In genomic region chr1:162724583-162725120, GRCh38 we compare ENCODE assay signal across 15 cellular contexts.
"Had no signal": no experiment of that assay in that cellular context is flagged by ENCODE, and none has a peak within 500 bp of the region (broad histone marks: within the 10 kb centered on the region; RNA-seq: fewer than 3 reads in every experiment).

No MANE protein-coding gene starts in this region.

- H3K36me3 ChIP-seq: gastrocnemius medialis, lower lobe of right lung, pancreas, thyroid gland had no signal

- H3K4me1 ChIP-seq: gastrocnemius medialis, lower lobe of right lung, pancreas had no signal

- H3K9me3 ChIP-seq: gastrocnemius medialis, lower lobe of right lung, pancreas, thyroid gland had no signal

- H3K4me3 ChIP-seq: gastrocnemius medialis, lower lobe of right lung, pancreas, thyroid gland had no signal

- H3K4me3 Mint-ChIP-seq: activated CD4-positive, alpha-beta memory T cell treated with anti-CD3 and anti-CD28 coated beads, Interleukin-2, amount 10 ng/mL, durations not matched to agents 7 days and 5 days; activated CD4-positive, alpha-beta T cell treated with anti-CD3 and anti-CD28 coated beads for 36 hours; activated naive CD8-positive, alpha-beta T cell treated with anti-CD3 and anti-CD28 coated beads for 36 hours; dendritic cell treated with granulocyte-macrophage colony-stimulating factor and Interleukin-4, amounts not matched to agents 40 ng/mL and 50 ng/mL, for 4 days; neural crest cell; stimulated activated effector memory CD8-positive, alpha-beta T cell treated with anti-CD3 and anti-CD28 coated beads, Interleukin-12 subunit alpha, Interleukin-12 subunit beta, amount 100 ng/mL, for 72 hours had no signal

- H3K9me3 Mint-ChIP-seq: activated CD4-positive, alpha-beta memory T cell treated with anti-CD3 and anti-CD28 coated beads, Interleukin-2, amount 10 ng/mL, durations not matched to agents 7 days and 5 days; activated naive CD8-positive, alpha-beta T cell treated with anti-CD3 and anti-CD28 coated beads for 36 hours; dendritic cell treated with granulocyte-macrophage colony-stimulating factor and Interleukin-4, amounts not matched to agents 40 ng/mL and 50 ng/mL, for 4 days; neural crest cell; stimulated activated effector memory CD8-positive, alpha-beta T cell treated with anti-CD3 and anti-CD28 coated beads, Interleukin-12 subunit alpha, Interleukin-12 subunit beta, amount 100 ng/mL, for 72 hours had no signal

- H3K4me1 Mint-ChIP-seq: activated CD4-positive, alpha-beta memory T cell treated with anti-CD3 and anti-CD28 coated beads, Interleukin-2, amount 10 ng/mL, durations not matched to agents 7 days and 5 days; activated CD4-positive, alpha-beta T cell treated with anti-CD3 and anti-CD28 coated beads for 36 hours; activated naive CD8-positive, alpha-beta T cell treated with anti-CD3 and anti-CD28 coated beads for 36 hours; neural crest cell; stimulated activated effector memory CD8-positive, alpha-beta T cell treated with anti-CD3 and anti-CD28 coated beads, Interleukin-12 subunit alpha, Interleukin-12 subunit beta, amount 100 ng/mL, for 72 hours had no signal

- H3K27me3 ChIP-seq: gastrocnemius medialis, pancreas, thyroid gland had no signal

- DNase-seq: activated CD4-positive, alpha-beta memory T cell treated with anti-CD3 and anti-CD28 coated beads, Interleukin-2, amount 10 ng/mL, durations not matched to agents 7 days and 5 days; activated CD4-positive, alpha-beta T cell treated with anti-CD3 and anti-CD28 coated beads for 36 hours; activated gamma-delta T cell treated with Interleukin-2 at 50 U/mL for 16 hours; activated naive CD8-positive, alpha-beta T cell treated with anti-CD3 and anti-CD28 coated beads for 36 hours; effector memory CD4-positive, alpha-beta T cell; gastrocnemius medialis; left cardiac atrium; lower lobe of right lung; pancreas; stimulated activated CD4-positive, alpha-beta T cell treated with anti-CD3 and anti-CD28 coated beads, Interleukin-12 subunit alpha, Interleukin-12 subunit beta, amount 100 ng/mL, for 4 hours; stimulated activated CD4-positive, alpha-beta T cell treated with anti-CD3 and anti-CD28 coated beads, Interleukin-2, amount 100 ng/mL, for 24 hours; thyroid gland had no signal

- H3K27ac Mint-ChIP-seq: activated CD4-positive, alpha-beta memory T cell treated with anti-CD3 and anti-CD28 coated beads, Interleukin-2, amount 10 ng/mL, durations not matched to agents 7 days and 5 days; activated CD4-positive, alpha-beta T cell treated with anti-CD3 and anti-CD28 coated beads for 36 hours; activated naive CD8-positive, alpha-beta T cell treated with anti-CD3 and anti-CD28 coated beads for 36 hours; dendritic cell treated with granulocyte-macrophage colony-stimulating factor and Interleukin-4, amounts not matched to agents 40 ng/mL and 50 ng/mL, for 4 days; stimulated activated effector memory CD8-positive, alpha-beta T cell treated with anti-CD3 and anti-CD28 coated beads, Interleukin-12 subunit alpha, Interleukin-12 subunit beta, amount 100 ng/mL, for 72 hours had no signal

- H3K27ac ChIP-seq: gastrocnemius medialis, lower lobe of right lung, pancreas, thyroid gland had no signal

- H3K27me3 Mint-ChIP-seq: activated CD4-positive, alpha-beta memory T cell treated with anti-CD3 and anti-CD28 coated beads, Interleukin-2, amount 10 ng/mL, durations not matched to agents 7 days and 5 days; activated CD4-positive, alpha-beta T cell treated with anti-CD3 and anti-CD28 coated beads for 36 hours; activated naive CD8-positive, alpha-beta T cell treated with anti-CD3 and anti-CD28 coated beads for 36 hours had no signal

- H3K36me3 Mint-ChIP-seq: activated naive CD8-positive, alpha-beta T cell treated with anti-CD3 and anti-CD28 coated beads for 36 hours; stimulated activated effector memory CD8-positive, alpha-beta T cell treated with anti-CD3 and anti-CD28 coated beads, Interleukin-12 subunit alpha, Interleukin-12 subunit beta, amount 100 ng/mL, for 72 hours had no signal

- ATAC-seq: activated CD4-positive, alpha-beta T cell treated with anti-CD3 and anti-CD28 coated beads for 36 hours; gastrocnemius medialis; pancreas; stimulated activated effector memory CD8-positive, alpha-beta T cell treated with anti-CD3 and anti-CD28 coated beads, Interleukin-12 subunit alpha, Interleukin-12 subunit beta, amount 100 ng/mL, for 72 hours had no signal
